1 cellular context compared by ENCODE assay signal in genomic region chr2:151306621-151307020, GRCh38.
TF ChIP-seq lines count a peak whose summit lies in the region.

No MANE protein-coding gene starts in this region.

TF ChIP-seq in WTC11, 78 proteins besides CTCF, POLR2A, EP300 and RAD21 (continued from another document):
- TF ChIP-seq STAT6 (CRISPR knock-in tag; conservative IDR thresholded peaks at IDR 0.05; ENCODE audit: low read depth) (no peak), JUN (CRISPR knock-in tag; IDR thresholded peaks at IDR 0.05) (no peak), ZNF281 (CRISPR knock-in tag; IDR thresholded peaks at IDR 0.05) (no peak)
